8 cellular contexts compared by ENCODE assay signal in genomic region chr15:40274350-40275274, GRCh38. TPM values are rescaled to one million over a fixed set of nuclear protein-coding genes. Genes with fewer than 3 reads are reported as not detected.
A peak's percentile ranks its signal among the peaks of the same experiment; 100 is the strongest.
DNase-seq lines count a peak whose midpoint lies in the region; ATAC-seq, FAIRE-seq and TF ChIP-seq lines count a peak whose summit lies in the region.

No MANE protein-coding gene starts in this region.

- H3K4me3 Mint-ChIP-seq in activated CD4-positive, alpha-beta T cell treated with anti-CD3 and anti-CD28 coated beads, Interleukin-2, amount 10 ng/mL, durations not matched to agents 24 days and 14 days = no peak overlapping the region

- H3K9me2 ChIP-seq in HCT116 (ENCODE audit: insufficient read depth) = no peaks in the 10 kb centered on the region

- H3K9ac ChIP-seq in HCT116 (ENCODE audit: low read length) (no peak overlapping the region), HepG2 (ENCODE audit: insufficient read depth, low read depth, low read length) (no peak overlapping the region)

- no peak overlapping the region for H3K27ac Mint-ChIP-seq in activated CD4-positive, alpha-beta T cell treated with anti-CD3 and anti-CD28 coated beads, Interleukin-2, amount 10 ng/mL, durations not matched to agents 24 days and 14 days

- in situ Hi-C loops in HepG2 (cut with HindIII; ENCODE audit: extremely low pct_ligation_motif_present, low pct_unique_long_range_greater_than_20kb) = loop anchor here (5.0 kb wide), 3 partner anchors 38 to 227 kb away; no protein-coding TSS in a partner anchor

- no peak for TF ChIP-seq EP300 in HepG2 (IDR thresholded peaks at IDR 0.05; ENCODE audit: low read depth in 2 of 2, low read length in 2 of 2)
- 0 out of 2 replicates have a peak, but pooled peaks have one; percentile 21 for TF ChIP-seq EP300 in HepG2 (CRISPR knock-in tag; IDR thresholded peaks at IDR 0.05; ENCODE audit: borderline replicate concordance)

- no peaks in the 10 kb centered on the region for H3K9me3 Mint-ChIP-seq in activated CD4-positive, alpha-beta T cell treated with anti-CD3 and anti-CD28 coated beads, Interleukin-2, amount 10 ng/mL, durations not matched to agents 24 days and 14 days

- no peaks in the 10 kb centered on the region for H3K36me3 Mint-ChIP-seq in activated CD4-positive, alpha-beta T cell treated with anti-CD3 and anti-CD28 coated beads, Interleukin-2, amount 10 ng/mL, durations not matched to agents 24 days and 14 days (ENCODE audit: low read depth)

- intact Hi-C loops in HCT116 (cut with micrococcal nuclease) = loop anchor here (1.0 to 10.0 kb wide), 4 partner anchors 57 to 1567 kb away; partner anchors contain the start of gene FSIP1
- intact Hi-C loops in activated CD4-positive, alpha-beta T cell treated with anti-CD3 and anti-CD28 coated beads, Interleukin-2, amount 10 ng/mL, durations not matched to agents 24 days and 14 days (cut with micrococcal nuclease) = loop anchor here (1.0 to 2.0 kb wide), 3 partner anchors 57 to 488 kb away; no protein-coding TSS in a partner anchor
- intact Hi-C loops in HepG2 (cut with micrococcal nuclease; ENCODE audit: unreplicated experiment) = loop anchor here (1.0 to 10.0 kb wide), 3 partner anchors 57 to 229 kb away; partner anchors contain the start of gene BMF

- H4K20me1 ChIP-seq in HCT116 (ENCODE audit: insufficient read depth) = no peaks in the 10 kb centered on the region
- H4K20me1 ChIP-seq in HepG2 (ENCODE audit: insufficient read depth, low read length) = no peaks in the 10 kb centered on the region

- H2AFZ ChIP-seq in HCT116 (ENCODE audit: low read depth, low read length, poor library complexity, severe bottlenecking) (no peak overlapping the region), HepG2 (ENCODE audit: low read length) (no peak overlapping the region)

- CTCF ChIA-PET in HCT116 (lab: Charles Lee) = interaction anchor here (0.6 to 6.6 kb wide), 33 partner anchors 9 to 490 kb away, joined by 3 to 194 read pairs (median 5); partner anchors contain the start of genes ANKRD63, PAK6 and SRP14
- CTCF ChIA-PET in HepG2 (lab: Yijun Ruan, JAX; ENCODE audit: low intra/inter-chr PET ratio, low total read pairs) = interaction anchor here (0.6 to 6.3 kb wide), 14 partner anchors 9 to 1033 kb away, joined by 3 to 266 read pairs (median 4); partner anchors contain the start of genes ANKRD63 and SRP14

- no peak overlapping the region for H3K4me2 ChIP-seq in HCT116 (ENCODE audit: low read length)
- H3K4me2 ChIP-seq in HepG2 (ENCODE audit: low read depth, low read length) = peak overlapping the region; percentile 64

- POLR2A ChIA-PET in HCT116 (lab: Charles Lee) (interaction anchor here (1.3 kb wide), 1 partner anchor 57 kb away, joined by 4 read pairs; no protein-coding TSS in a partner anchor), HepG2 (lab: Yijun Ruan, JAX) (interaction anchor here (1.1 kb wide), 1 partner anchor 57 kb away, joined by 4 read pairs; no protein-coding TSS in a partner anchor)

- H3K36me3 ChIP-seq in HCT116 (ENCODE audit: control insufficient read depth in 1 of 2, insufficient read depth in 2 of 2, low read length in 2 of 2) (no peaks in the 10 kb centered on the region; a peak in 1 of 4 replicates), HepG2 (replicated peaks in 1 of 2; ENCODE audit: control insufficient read depth in 1 of 2, insufficient read depth in 2 of 2, low read length in 2 of 2) (no peaks in the 10 kb centered on the region)

- DNase-seq in HCT116 (ENCODE audit: low read depth, low spot score) = peak; percentile 56
- DNase-seq in NCI-H524 treated with DMSO at 0.1 percent for 48 hours (lab: John Stamatoyannopoulos, UW) = peak; percentile 31
- peak; percentile 97 for DNase-seq in activated CD4-positive, alpha-beta T cell treated with anti-CD3 and anti-CD28 coated beads, Interleukin-2, amount 10 ng/mL, durations not matched to agents 24 days and 14 days
- DNase-seq in cerebellum (ENCODE audit: low spot score) = peak; percentile 79
- DNase-seq in HepG2 (ENCODE audit: low spot score) = peak; percentile 60
- peak; percentile 80 to 92 for DNase-seq in stimulated activated CD4-positive, alpha-beta T cell treated with anti-CD3 and anti-CD28 coated beads, Interleukin-4, amount 100 ng/mL, for 48 hours (ENCODE audit: low read depth in 2 of 2)

- ATAC-seq in HCT116 (peak; percentile 63), HepG2 (peak; percentile 14), HG02588 (IDR thresholded peaks at IDR 0.05; ENCODE audit: unreplicated experiment) (no peak)

- no peak for TF ChIP-seq POLR2A in HCT116 (IDR thresholded peaks at IDR 0.05; ENCODE audit: borderline replicate concordance, extremely low read depth, insufficient read depth, insufficient read length)
- no peak for TF ChIP-seq POLR2A in HepG2 (IDR thresholded peaks at IDR 0.05; ENCODE audit: insufficient read depth in 1 of 2, low read depth in 2 of 2, low read length in 2 of 2)

- TF ChIP-seq RAD21 in HCT116 (IDR thresholded peaks at IDR 0.05; ENCODE audit: low read depth) (peak; percentile 97), HepG2 (CRISPR knock-in tag; IDR thresholded peaks at IDR 0.05) (peak; percentile 97)

- H3K27ac ChIP-seq in C4-2B = no peak overlapping the region
- no peak overlapping the region for H3K27ac ChIP-seq in HCT116 (ENCODE audit: low read depth, low read length)
- no peak overlapping the region for H3K27ac ChIP-seq in HepG2 (ENCODE audit: extremely low read length, insufficient read depth, low read length)

- peaks cover 7% of the 10 kb centered on the region for H3K4me1 Mint-ChIP-seq in activated CD4-positive, alpha-beta T cell treated with anti-CD3 and anti-CD28 coated beads, Interleukin-2, amount 10 ng/mL, durations not matched to agents 24 days and 14 days

- H3K27me3 ChIP-seq in HCT116 (ENCODE audit: insufficient read depth, low read length) (no peaks in the 10 kb centered on the region), HepG2 (ENCODE audit: control insufficient read depth in 1 of 2, insufficient read depth in 2 of 2, low read length in 2 of 2) (peaks cover 1 to 40% of the 10 kb centered on the region in 2 experiments; a peak in 4 of 5 replicates)

- FAIRE-seq in HepG2 (lab: Jason Lieb, UNC) = peak; percentile 52

- no peak overlapping the region for H3K4me3 ChIP-seq in HCT116 (replicated peaks in 1 of 2; ENCODE audit: low read depth in 1 of 2, low read length in 2 of 2)
- H3K4me3 ChIP-seq in HepG2 (replicated peaks in 1 of 3; ENCODE audit: insufficient read depth in 1 of 3, low read depth in 2 of 3, low read length in 3 of 3) = peak overlapping the region in 1 of 3 experiments; percentile 41; a peak in 1 of 6 replicates

- peaks cover 0 to 3% of the 10 kb centered on the region in 2 experiments; a peak in 1 of 4 replicates for H3K4me1 ChIP-seq in HCT116 (ENCODE audit: control insufficient read depth in 1 of 2, insufficient read depth in 2 of 2, low read length in 2 of 2)
- peaks cover 43% of the 10 kb centered on the region for H3K4me1 ChIP-seq in HepG2 (ENCODE audit: insufficient read depth, low read length)

- H3K27me3 Mint-ChIP-seq in activated CD4-positive, alpha-beta T cell treated with anti-CD3 and anti-CD28 coated beads, Interleukin-2, amount 10 ng/mL, durations not matched to agents 24 days and 14 days = peaks cover 21% of the 10 kb centered on the region

- RAD21 ChIA-PET in HCT116 (lab: Charles Lee; ENCODE audit: low non-redundant PET in 1 of 2, low total read pairs in 2 of 2, uncharacterized antibody in 2 of 2, unreplicated experiment in 2 of 2) = interaction anchor here (0.7 to 3.4 kb wide), 4 partner anchors 56 to 235 kb away, joined by 3 to 19 read pairs (median 6); no protein-coding TSS in a partner anchor

- WGBS in HepG2 (ENCODE audit: low lambda C conversion rate) = 33% methylated on average over 23 of the region's 26 CpGs

- H3K79me2 ChIP-seq in HCT116 (ENCODE audit: insufficient read depth, low read length) = no peaks in the 10 kb centered on the region
- H3K79me2 ChIP-seq in HepG2 (ENCODE audit: insufficient read depth, low read length) = no peaks in the 10 kb centered on the region

- TF ChIP-seq CTCF in C4-2B (conservative IDR thresholded peaks at IDR 0.05) (peak; percentile 100), HCT116 (IDR thresholded peaks at IDR 0.05 in 2 of 3, conservative IDR thresholded peaks at IDR 0.05 in 1 of 3; ENCODE audit: borderline replicate concordance in 1 of 3, insufficient read depth in 1 of 3, low read depth in 2 of 3, low read length in 2 of 3) (peak; percentile 100), HepG2 (CRISPR knock-in tag; IDR thresholded peaks at IDR 0.05) (peak; percentile 99)

- H3K9me3 ChIP-seq in HCT116 (ENCODE audit: control insufficient read depth in 1 of 2, insufficient read depth in 1 of 2, low read depth in 1 of 2, low read length in 2 of 2) = no peaks in the 10 kb centered on the region
- no peaks in the 10 kb centered on the region for H3K9me3 ChIP-seq in HepG2 (ENCODE audit: low read length)

- no TSS peak for BruUV-seq in HCT116 (replicated peaks; lab: Mats Ljungman, UMichigan)
- BruUV-seq in HepG2 (replicated peaks; lab: Mats Ljungman, UMichigan) = no TSS peak

RNA-seq across cellular contexts. Expression of gene ANKRD63, which starts 8.3 kb away (rescaled TPM):
- total RNA-seq in HCT116 (2021; ENCODE audit: unreplicated experiment) (0.89 TPM), cerebellum (0.27 TPM), HepG2 (2016; rRNA removed; fragmentation: Illumina TruSeq; extraction: Trizol) (not detected in 2 replicates)
- polyA plus RNA-seq in HCT116 (2012) = 0.18 and 0.25 TPM in 2 replicates
- not detected in 2 replicates for total RNA-seq in activated CD4-positive, alpha-beta T cell treated with anti-CD3 and anti-CD28 coated beads, Interleukin-2, amount 10 ng/mL, durations not matched to agents 24 days and 14 days
- not detected in 2 replicates for total RNA-seq in HepG2 (2016; cell fraction: cytosol; rRNA removed; fragmentation: Illumina TruSeq; extraction: Trizol; ENCODE audit: low read depth)
- not detected in 2 replicates for total RNA-seq in HepG2 (2016; cell fraction: insoluble cytoplasmic fraction; rRNA removed; fragmentation: Illumina TruSeq; extraction: Trizol)
- not detected in 2 replicates for total RNA-seq in HepG2 (2016; cell fraction: membrane; rRNA removed; fragmentation: Illumina TruSeq; extraction: Trizol)
- total RNA-seq in HepG2 (2016; cell fraction: nucleus; rRNA removed; fragmentation: Illumina TruSeq; extraction: Trizol) = not detected in 2 replicates
- polyA plus RNA-seq in HepG2 (2011; rRNA removed) = not detected in 2 replicates
- polyA plus RNA-seq in HepG2 (2011; cell fraction: cytosol; rRNA removed) = not detected in 2 replicates
- not detected in 2 replicates for polyA plus RNA-seq in HepG2 (2011; cell fraction: nucleus; rRNA removed)
- not detected in 2 replicates for polyA plus RNA-seq in HepG2 (2012)
- not detected in 2 replicates for polyA plus RNA-seq in HepG2 (2016; cell fraction: cytosol; fragmentation: Illumina TruSeq; extraction: Trizol; ENCODE audit: low read depth)
- polyA plus RNA-seq in HepG2 (2016; cell fraction: insoluble cytoplasmic fraction; fragmentation: Illumina TruSeq; extraction: Trizol; ENCODE audit: low read depth) = not detected in 2 replicates
- not detected in 2 replicates for polyA plus RNA-seq in HepG2 (2016; cell fraction: membrane; fragmentation: Illumina TruSeq; extraction: Trizol; ENCODE audit: low read depth)
- polyA plus RNA-seq in HepG2 (2016; cell fraction: nucleus; fragmentation: Illumina TruSeq; extraction: Trizol; ENCODE audit: insufficient read depth, low read depth) = not detected in 2 replicates
- 0.42 TPM in 1 of 2 replicates, not detected in the other for polyA minus RNA-seq in HepG2 (2011; rRNA and poly(A)+ RNA removed; ENCODE audit: low replicate concordance)
- polyA minus RNA-seq in HepG2 (2011; cell fraction: cytosol; rRNA and poly(A)+ RNA removed) = not detected in 2 replicates
- polyA minus RNA-seq in HepG2 (2011; cell fraction: nucleus; rRNA and poly(A)+ RNA removed) = not detected in 2 replicates

RNA-seq across cellular contexts. Expression of gene PLCB2, which starts 33.1 kb away (rescaled TPM):
- 2.8 TPM for total RNA-seq in HCT116 (2021; ENCODE audit: unreplicated experiment)
- polyA plus RNA-seq in HCT116 (2012) = 1.7 TPM in 2 replicates
- total RNA-seq in activated CD4-positive, alpha-beta T cell treated with anti-CD3 and anti-CD28 coated beads, Interleukin-2, amount 10 ng/mL, durations not matched to agents 24 days and 14 days = 82.7 and 95.7 TPM in 2 replicates
- total RNA-seq in cerebellum = 4.4 TPM
- not detected in 2 replicates for total RNA-seq in HepG2 (2016; rRNA removed; fragmentation: Illumina TruSeq; extraction: Trizol)
- total RNA-seq in HepG2 (2016; cell fraction: cytosol; rRNA removed; fragmentation: Illumina TruSeq; extraction: Trizol; ENCODE audit: low read depth) = not detected in 2 replicates
- total RNA-seq in HepG2 (2016; cell fraction: insoluble cytoplasmic fraction; rRNA removed; fragmentation: Illumina TruSeq; extraction: Trizol) = not detected in 2 replicates
- total RNA-seq in HepG2 (2016; cell fraction: membrane; rRNA removed; fragmentation: Illumina TruSeq; extraction: Trizol) = not detected in 2 replicates
- not detected in 2 replicates for total RNA-seq in HepG2 (2016; cell fraction: nucleus; rRNA removed; fragmentation: Illumina TruSeq; extraction: Trizol)
- 0.11 TPM in 1 of 2 replicates, not detected in the other for polyA plus RNA-seq in HepG2 (2011; rRNA removed)
- 0.05 and 0.06 TPM in 2 replicates for polyA plus RNA-seq in HepG2 (2011; cell fraction: cytosol; rRNA removed)
- polyA plus RNA-seq in HepG2 (2011; cell fraction: nucleus; rRNA removed) = 0.39 and 0.71 TPM in 2 replicates
- polyA plus RNA-seq in HepG2 (2012) = not detected in 2 replicates
- polyA plus RNA-seq in HepG2 (2016; cell fraction: cytosol; fragmentation: Illumina TruSeq; extraction: Trizol; ENCODE audit: low read depth) = not detected in 2 replicates
- polyA plus RNA-seq in HepG2 (2016; cell fraction: insoluble cytoplasmic fraction; fragmentation: Illumina TruSeq; extraction: Trizol; ENCODE audit: low read depth) = not detected in 2 replicates
- polyA plus RNA-seq in HepG2 (2016; cell fraction: membrane; fragmentation: Illumina TruSeq; extraction: Trizol; ENCODE audit: low read depth) = not detected in 2 replicates
- polyA plus RNA-seq in HepG2 (2016; cell fraction: nucleus; fragmentation: Illumina TruSeq; extraction: Trizol; ENCODE audit: insufficient read depth, low read depth) = not detected in 2 replicates
- polyA minus RNA-seq in HepG2 (2011; rRNA and poly(A)+ RNA removed; ENCODE audit: low replicate concordance) = 29.2 TPM in 1 of 2 replicates, not detected in the other
- not detected in 2 replicates for polyA minus RNA-seq in HepG2 (2011; cell fraction: cytosol; rRNA and poly(A)+ RNA removed)
- not detected in 2 replicates for polyA minus RNA-seq in HepG2 (2011; cell fraction: nucleus; rRNA and poly(A)+ RNA removed)

RNA-seq across cellular contexts. Expression of gene PAK6, which starts 35.7 kb away (rescaled TPM):
- total RNA-seq in HCT116 (2021; ENCODE audit: unreplicated experiment) (19.9 TPM), cerebellum (3.7 TPM), HepG2 (2016; rRNA removed; fragmentation: Illumina TruSeq; extraction: Trizol) (0.07 TPM in 1 of 2 replicates, not detected in the other)
- polyA plus RNA-seq in HCT116 (2012) = 17.3 and 17.9 TPM in 2 replicates
- 0.33 and 0.54 TPM in 2 replicates for total RNA-seq in activated CD4-positive, alpha-beta T cell treated with anti-CD3 and anti-CD28 coated beads, Interleukin-2, amount 10 ng/mL, durations not matched to agents 24 days and 14 days
- not detected in 2 replicates for total RNA-seq in HepG2 (2016; cell fraction: cytosol; rRNA removed; fragmentation: Illumina TruSeq; extraction: Trizol; ENCODE audit: low read depth)
- 0.09 TPM in 1 of 2 replicates, not detected in the other for total RNA-seq in HepG2 (2016; cell fraction: insoluble cytoplasmic fraction; rRNA removed; fragmentation: Illumina TruSeq; extraction: Trizol)
- total RNA-seq in HepG2 (2016; cell fraction: membrane; rRNA removed; fragmentation: Illumina TruSeq; extraction: Trizol) = not detected in 2 replicates
- total RNA-seq in HepG2 (2016; cell fraction: nucleus; rRNA removed; fragmentation: Illumina TruSeq; extraction: Trizol) = not detected in 2 replicates
- polyA plus RNA-seq in HepG2 (2011; rRNA removed) = 0.10 TPM in 1 of 2 replicates, not detected in the other
- polyA plus RNA-seq in HepG2 (2011; cell fraction: cytosol; rRNA removed) = 0.13 TPM in 1 of 2 replicates, not detected in the other
- polyA plus RNA-seq in HepG2 (2011; cell fraction: nucleus; rRNA removed) = 0.11 TPM in 1 of 2 replicates, not detected in the other
- not detected in 2 replicates for polyA plus RNA-seq in HepG2 (2012)
- not detected in 2 replicates for polyA plus RNA-seq in HepG2 (2016; cell fraction: cytosol; fragmentation: Illumina TruSeq; extraction: Trizol; ENCODE audit: low read depth)
- not detected in 2 replicates for polyA plus RNA-seq in HepG2 (2016; cell fraction: insoluble cytoplasmic fraction; fragmentation: Illumina TruSeq; extraction: Trizol; ENCODE audit: low read depth)
- polyA plus RNA-seq in HepG2 (2016; cell fraction: membrane; fragmentation: Illumina TruSeq; extraction: Trizol; ENCODE audit: low read depth) = not detected in 2 replicates
- 0.22 TPM in 1 of 2 replicates, not detected in the other for polyA plus RNA-seq in HepG2 (2016; cell fraction: nucleus; fragmentation: Illumina TruSeq; extraction: Trizol; ENCODE audit: insufficient read depth, low read depth)
- polyA minus RNA-seq in HepG2 (2011; rRNA and poly(A)+ RNA removed; ENCODE audit: low replicate concordance) = 0.23 TPM in 1 of 2 replicates, not detected in the other
- polyA minus RNA-seq in HepG2 (2011; cell fraction: cytosol; rRNA and poly(A)+ RNA removed) = not detected in 2 replicates
- polyA minus RNA-seq in HepG2 (2011; cell fraction: nucleus; rRNA and poly(A)+ RNA removed) = 0.52 TPM in 1 of 2 replicates, not detected in the other

RNA-seq across cellular contexts. Expression of gene INAFM2, which starts 48.9 kb away (rescaled TPM):
- total RNA-seq in HCT116 (2021; ENCODE audit: unreplicated experiment) = 8.8 TPM
- polyA plus RNA-seq in HCT116 (2012) = 2.8 and 3.5 TPM in 2 replicates
- 22.8 and 23.3 TPM in 2 replicates for total RNA-seq in activated CD4-positive, alpha-beta T cell treated with anti-CD3 and anti-CD28 coated beads, Interleukin-2, amount 10 ng/mL, durations not matched to agents 24 days and 14 days
- total RNA-seq in cerebellum = 13.2 TPM
- 6.5 and 8.1 TPM in 2 replicates for total RNA-seq in HepG2 (2016; rRNA removed; fragmentation: Illumina TruSeq; extraction: Trizol)
- total RNA-seq in HepG2 (2016; cell fraction: cytosol; rRNA removed; fragmentation: Illumina TruSeq; extraction: Trizol; ENCODE audit: low read depth) = 2.3 and 2.5 TPM in 2 replicates
- 6.7 and 7.0 TPM in 2 replicates for total RNA-seq in HepG2 (2016; cell fraction: insoluble cytoplasmic fraction; rRNA removed; fragmentation: Illumina TruSeq; extraction: Trizol)
- total RNA-seq in HepG2 (2016; cell fraction: membrane; rRNA removed; fragmentation: Illumina TruSeq; extraction: Trizol) = 8.8 and 9.5 TPM in 2 replicates
- total RNA-seq in HepG2 (2016; cell fraction: nucleus; rRNA removed; fragmentation: Illumina TruSeq; extraction: Trizol) = 5.3 and 7.0 TPM in 2 replicates
- polyA plus RNA-seq in HepG2 (2011; rRNA removed) = 5.4 and 5.5 TPM in 2 replicates
- 2.7 and 3.4 TPM in 2 replicates for polyA plus RNA-seq in HepG2 (2011; cell fraction: cytosol; rRNA removed)
- 2.2 and 2.7 TPM in 2 replicates for polyA plus RNA-seq in HepG2 (2011; cell fraction: nucleus; rRNA removed)
- 4.1 and 4.6 TPM in 2 replicates for polyA plus RNA-seq in HepG2 (2012)
- 1.7 and 3.1 TPM in 2 replicates for polyA plus RNA-seq in HepG2 (2016; cell fraction: cytosol; fragmentation: Illumina TruSeq; extraction: Trizol; ENCODE audit: low read depth)
- 6.6 and 7.4 TPM in 2 replicates for polyA plus RNA-seq in HepG2 (2016; cell fraction: insoluble cytoplasmic fraction; fragmentation: Illumina TruSeq; extraction: Trizol; ENCODE audit: low read depth)
- 5.0 and 6.1 TPM in 2 replicates for polyA plus RNA-seq in HepG2 (2016; cell fraction: membrane; fragmentation: Illumina TruSeq; extraction: Trizol; ENCODE audit: low read depth)
- polyA plus RNA-seq in HepG2 (2016; cell fraction: nucleus; fragmentation: Illumina TruSeq; extraction: Trizol; ENCODE audit: insufficient read depth, low read depth) = 5.7 and 8.4 TPM in 2 replicates
- polyA minus RNA-seq in HepG2 (2011; rRNA and poly(A)+ RNA removed; ENCODE audit: low replicate concordance) = 3.4 and 5.5 TPM in 2 replicates
- 4.6 and 5.2 TPM in 2 replicates for polyA minus RNA-seq in HepG2 (2011; cell fraction: cytosol; rRNA and poly(A)+ RNA removed)
- 2.2 and 4.2 TPM in 2 replicates for polyA minus RNA-seq in HepG2 (2011; cell fraction: nucleus; rRNA and poly(A)+ RNA removed)

Comparison
In these comparisons a context has a peak if more than half of its experiments do, and no peak if none do; other contexts are left out.
1. DNase-seq: peak in every context shown above with its lines; median percentile 97 in activated CD4-positive, alpha-beta T cell treated with anti-CD3 and anti-CD28 coated beads, Interleukin-2, amount 10 ng/mL, durations not matched to agents 24 days and 14 days; 86 in stimulated activated CD4-positive, alpha-beta T cell treated with anti-CD3 and anti-CD28 coated beads, Interleukin-4, amount 100 ng/mL, for 48 hours; 79 in cerebellum; 60 in HepG2; 56 in HCT116; 31 in NCI-H524 treated with DMSO at 0.1 percent for 48 hours.
2. RNA of gene PLCB2, which starts 33.1 kb away (total RNA-seq): 82.7 to 95.7 TPM in activated CD4-positive, alpha-beta T cell treated with anti-CD3 and anti-CD28 coated beads, Interleukin-2, amount 10 ng/mL, durations not matched to agents 24 days and 14 days; 4.4 TPM in cerebellum (single experiment), 2.8 TPM in HCT116 (single experiment) and not detected in HepG2; every median in the first group is over 10 times any median in the second.
3. Peak in every context shown above with its lines, with median percentiles within 50 percentile points of each other: CTCF ChIP-seq.